Comparison of ENCODE assay signal across 29 cellular contexts in the genomic region with DNA sequence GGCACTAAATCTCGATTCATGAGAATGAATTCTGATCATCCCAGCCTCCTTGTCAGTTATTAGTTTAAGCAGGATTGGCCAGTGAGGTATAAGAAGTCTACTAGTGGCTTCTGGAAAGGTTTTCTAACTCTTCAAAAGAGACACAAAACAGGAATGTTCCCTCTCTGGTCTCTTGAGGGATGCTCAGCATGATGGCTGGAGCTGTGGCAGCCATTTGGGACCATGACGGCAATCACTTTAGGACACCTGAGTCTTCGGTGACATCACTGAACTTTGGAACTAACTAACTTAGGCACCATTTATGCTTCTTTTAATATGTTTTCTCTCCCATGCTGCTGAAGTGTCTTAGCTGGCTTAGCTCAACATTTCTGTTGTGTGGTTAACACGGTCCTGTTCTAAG.
"Had no signal": no experiment of that assay in that cellular context is flagged by ENCODE, and none has a peak within 500 bp of the region (broad histone marks: within the 10 kb centered on the region; RNA-seq: fewer than 3 reads in every experiment).

No MANE protein-coding gene starts in this region.

- H3K27me3 ChIP-seq: dorsolateral prefrontal cortex, gastrocnemius medialis had no signal

- ATAC-seq: activated CD4-positive, alpha-beta T cell treated with anti-CD3 and anti-CD28 coated beads for 36 hours; activated CD8-positive, alpha-beta memory T cell treated with anti-CD3 and anti-CD28 coated beads, Interleukin-2, amount 10 ng/mL, durations not matched to agents 7 days and 5 days; activated CD8-positive, alpha-beta T cell treated with anti-CD3 and anti-CD28 coated beads, Interleukin-2, amount 10 ng/mL, durations not matched to agents 7 days and 5 days; foreskin keratinocyte; gastrocnemius medialis; heart left ventricle; T-helper 17 cell had no signal

- H3K36me3 ChIP-seq: brain microvascular endothelial cell, esophagus muscularis mucosa, gastrocnemius medialis, heart left ventricle, WERI-Rb-1 had no signal

- DNase-seq: activated CD4-positive, alpha-beta memory T cell treated with anti-CD3 and anti-CD28 coated beads for 36 hours; activated CD4-positive, alpha-beta T cell treated with anti-CD3 and anti-CD28 coated beads for 36 hours; activated CD4-positive, alpha-beta T cell treated with anti-CD3 and anti-CD28 coated beads, Interleukin-2, amount 10 ng/mL, durations not matched to agents 24 days and 14 days; activated CD4-positive, CD25-positive, alpha-beta regulatory T cell; activated CD4-positive, CD25-positive, alpha-beta regulatory T cell treated with anti-CD3 and anti-CD28 coated beads, Interleukin-2, amount 50 U/mL, for 72 hours; activated CD8-positive, alpha-beta memory T cell treated with anti-CD3 and anti-CD28 coated beads, Interleukin-2, amount 10 ng/mL, durations not matched to agents 7 days and 5 days; activated CD8-positive, alpha-beta memory T cell treated with anti-CD3 and anti-CD28 coated beads, Interleukin-2, amount 50 U/mL, for 4 hours; activated CD8-positive, alpha-beta T cell treated with anti-CD3 and anti-CD28 coated beads, Interleukin-2, amount 10 ng/mL, durations not matched to agents 7 days and 5 days; activated gamma-delta T cell treated with Interleukin-2 at 50 U/mL for 16 hours; activated naive CD4-positive, alpha-beta T cell treated with anti-CD3 and anti-CD28 coated beads, Interleukin-2, amount 50 U/mL, for 16 hours; activated naive CD4-positive, alpha-beta T cell treated with Interleukin-2 at 50 U/mL for 16 hours; activated T-cell treated with anti-CD3 and anti-CD28 coated beads, Interleukin-2, amount 50 U/mL, for 1 hour; activated T-cell treated with anti-CD3 and anti-CD28 coated beads, Interleukin-2, amount 50 U/mL, for 48 hours; amniotic stem cell; anterior cingulate cortex; brain microvascular endothelial cell; dorsolateral prefrontal cortex; effector memory CD4-positive, alpha-beta T cell; endodermal cell; foreskin keratinocyte; gastrocnemius medialis; glutamatergic neuron; heart left ventricle; T-helper 1 cell; T-helper 17 cell; T1000; WERI-Rb-1 had no signal

- H3K4me1 ChIP-seq: esophagus muscularis mucosa, foreskin keratinocyte had no signal

- H3K9me3 ChIP-seq: esophagus muscularis mucosa, gastrocnemius medialis had no signal

- H3K27ac ChIP-seq: brain microvascular endothelial cell, coronary artery, dorsolateral prefrontal cortex, esophagus muscularis mucosa, foreskin keratinocyte, gastrocnemius medialis, heart left ventricle, WERI-Rb-1 had no signal

- H3K4me3 ChIP-seq: coronary artery, dorsolateral prefrontal cortex, esophagus muscularis mucosa, gastrocnemius medialis, heart left ventricle had no signal
